ENCODE assay signal across 12 cellular contexts in the genomic region with DNA sequence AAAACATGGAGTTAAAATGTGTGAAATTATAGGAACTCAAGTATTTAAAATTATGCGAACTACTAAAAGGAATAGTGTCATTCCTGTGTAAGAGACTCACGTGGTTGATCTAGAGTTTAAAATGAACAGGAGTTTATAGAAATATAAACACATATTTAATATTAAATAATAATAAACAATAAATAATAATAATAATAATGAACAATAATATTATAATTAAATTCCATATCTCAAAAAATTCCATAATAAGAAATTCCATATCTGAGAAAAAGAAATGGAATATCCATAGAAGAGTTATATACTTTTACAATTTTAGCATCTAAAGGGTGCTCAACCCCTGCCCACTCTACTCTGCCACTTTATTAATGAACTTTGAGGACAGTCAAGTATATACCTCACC.
"Had no signal": no experiment of that assay in that cellular context is flagged by ENCODE, and none has a peak within 500 bp of the region (broad histone marks: within the 10 kb centered on the region; RNA-seq: fewer than 3 reads in every experiment).

No MANE protein-coding gene starts in this region.

- H3K27ac Mint-ChIP-seq: activated naive CD4-positive, alpha-beta T cell treated with anti-CD3 and anti-CD28 coated beads, Interleukin-2, amount 10 ng/mL, durations not matched to agents 7 days and 5 days; activated T-helper 2 cell treated with anti-CD3 and anti-CD28 coated beads, Interferon-gamma antibody, Interleukin-2, Interleukin-4, amounts not matched to agents 10 μg/mL and 5 μg/mL and 100 μg/mL, durations not matched to agents 14 hours and 24 hours and 36 hours; endodermal cell; natural killer cell treated with Interleukin-12 subunit alpha and Interleukin-12 subunit beta and Interleukin-15 and Interleukin-18, amount 100 ng/mL, for 72 hours; stimulated activated effector memory CD8-positive, alpha-beta T cell treated with anti-CD3 and anti-CD28 coated beads, Interleukin-12 subunit alpha, Interleukin-12 subunit beta, amount 100 ng/mL, for 72 hours; T-helper 1 cell treated with Interleukin-12 subunit alpha and Interleukin-12 subunit beta and Interleukin-4 antibody, amounts not matched to agents 30 μg/mL and 1 μg/mL, for 36 hours had no signal

- H3K4me1 ChIP-seq: prostate gland had no signal

- H3K9me3 Mint-ChIP-seq: activated naive CD4-positive, alpha-beta T cell treated with anti-CD3 and anti-CD28 coated beads, Interleukin-2, amount 10 ng/mL, durations not matched to agents 7 days and 5 days; activated T-helper 2 cell treated with anti-CD3 and anti-CD28 coated beads, Interferon-gamma antibody, Interleukin-2, Interleukin-4, amounts not matched to agents 10 μg/mL and 5 μg/mL and 100 μg/mL, durations not matched to agents 14 hours and 24 hours and 36 hours; endodermal cell; natural killer cell treated with Interleukin-12 subunit alpha and Interleukin-12 subunit beta and Interleukin-15 and Interleukin-18, amount 100 ng/mL, for 72 hours; T-helper 1 cell treated with Interleukin-12 subunit alpha and Interleukin-12 subunit beta and Interleukin-4 antibody, amounts not matched to agents 30 μg/mL and 1 μg/mL, for 36 hours had no signal

- H3K4me1 Mint-ChIP-seq: activated naive CD4-positive, alpha-beta T cell treated with anti-CD3 and anti-CD28 coated beads, Interleukin-2, amount 10 ng/mL, durations not matched to agents 7 days and 5 days; stimulated activated effector memory CD8-positive, alpha-beta T cell treated with anti-CD3 and anti-CD28 coated beads, Interleukin-12 subunit alpha, Interleukin-12 subunit beta, amount 100 ng/mL, for 72 hours had no signal

- H3K27me3 ChIP-seq: thyroid gland had no signal

- H3K36me3 ChIP-seq: left ventricle myocardium inferior, prostate gland, thyroid gland had no signal

- H3K4me3 Mint-ChIP-seq: activated naive CD4-positive, alpha-beta T cell treated with anti-CD3 and anti-CD28 coated beads, Interleukin-2, amount 10 ng/mL, durations not matched to agents 7 days and 5 days; endodermal cell; natural killer cell treated with Interleukin-12 subunit alpha and Interleukin-12 subunit beta and Interleukin-15 and Interleukin-18, amount 100 ng/mL, for 72 hours; stimulated activated effector memory CD8-positive, alpha-beta T cell treated with anti-CD3 and anti-CD28 coated beads, Interleukin-12 subunit alpha, Interleukin-12 subunit beta, amount 100 ng/mL, for 72 hours; T-helper 1 cell treated with Interleukin-12 subunit alpha and Interleukin-12 subunit beta and Interleukin-4 antibody, amounts not matched to agents 30 μg/mL and 1 μg/mL, for 36 hours had no signal

- H3K9me3 ChIP-seq: left ventricle myocardium inferior, prostate gland, thyroid gland had no signal

- ATAC-seq: natural killer cell treated with Interleukin-12 subunit alpha and Interleukin-12 subunit beta and Interleukin-15 and Interleukin-18, amount 100 ng/mL, for 72 hours; stimulated activated effector memory CD8-positive, alpha-beta T cell treated with anti-CD3 and anti-CD28 coated beads, Interleukin-12 subunit alpha, Interleukin-12 subunit beta, amount 100 ng/mL, for 72 hours had no signal

- H3K27me3 Mint-ChIP-seq: activated naive CD4-positive, alpha-beta T cell treated with anti-CD3 and anti-CD28 coated beads, Interleukin-2, amount 10 ng/mL, durations not matched to agents 7 days and 5 days; natural killer cell treated with Interleukin-12 subunit alpha and Interleukin-12 subunit beta and Interleukin-15 and Interleukin-18, amount 100 ng/mL, for 72 hours had no signal

- H3K4me3 ChIP-seq: dorsolateral prefrontal cortex, left ventricle myocardium inferior, prostate gland, thyroid gland had no signal

- H3K27ac ChIP-seq: dorsolateral prefrontal cortex, left ventricle myocardium inferior, prostate gland had no signal

- DNase-seq: activated CD4-positive, alpha-beta T cell treated with anti-CD3 and anti-CD28 coated beads, Interleukin-2, amount 50 U/mL, for 48 hours; activated naive CD4-positive, alpha-beta T cell treated with anti-CD3 and anti-CD28 coated beads, Interleukin-2, amount 10 ng/mL, durations not matched to agents 7 days and 5 days; dorsolateral prefrontal cortex; endodermal cell; left ventricle myocardium inferior; mesendoderm; thyroid gland had no signal

- H3K36me3 Mint-ChIP-seq: activated naive CD4-positive, alpha-beta T cell treated with anti-CD3 and anti-CD28 coated beads, Interleukin-2, amount 10 ng/mL, durations not matched to agents 7 days and 5 days; natural killer cell treated with Interleukin-12 subunit alpha and Interleukin-12 subunit beta and Interleukin-15 and Interleukin-18, amount 100 ng/mL, for 72 hours; stimulated activated effector memory CD8-positive, alpha-beta T cell treated with anti-CD3 and anti-CD28 coated beads, Interleukin-12 subunit alpha, Interleukin-12 subunit beta, amount 100 ng/mL, for 72 hours had no signal
